ENCODE assay signal across 8 cellular contexts in the genomic region with DNA sequence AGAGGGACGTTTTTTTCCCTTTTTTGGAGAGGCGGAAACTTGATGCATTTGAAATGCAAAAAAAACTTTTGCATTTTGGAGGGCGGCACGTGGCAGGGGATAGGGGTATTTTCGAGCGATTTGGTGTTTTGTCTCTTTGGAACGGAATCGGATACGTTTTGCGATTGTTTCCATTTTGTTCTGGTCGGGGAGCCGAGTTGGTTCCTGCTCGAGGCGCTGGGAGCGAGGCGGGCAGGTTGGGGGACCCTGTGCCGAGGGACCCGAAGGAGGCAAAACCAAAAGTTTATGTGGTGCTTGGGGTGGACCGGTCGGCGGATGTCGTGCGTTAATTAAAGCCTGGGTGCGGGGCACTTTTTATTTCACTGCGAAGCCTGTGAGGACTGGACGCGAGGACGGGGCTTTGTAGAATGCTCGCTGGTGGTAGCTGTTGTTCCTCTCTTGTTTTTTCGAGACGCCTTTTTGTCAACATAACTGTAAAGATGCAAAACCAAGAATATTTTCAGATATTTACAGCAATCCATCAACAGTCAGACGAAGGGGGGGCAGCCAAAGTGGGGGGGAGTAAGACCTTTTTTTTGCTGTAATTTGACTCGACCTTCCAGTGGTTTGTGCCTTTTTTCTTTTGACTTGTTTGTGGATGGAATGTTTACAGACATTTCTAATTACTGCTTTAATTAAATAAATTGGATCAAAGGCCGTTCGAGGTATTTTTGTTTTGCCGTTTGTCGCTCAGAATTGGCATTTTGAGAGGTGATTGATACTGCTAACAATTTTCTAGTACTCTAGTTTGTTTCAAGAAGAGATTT. TPM values are rescaled to one million over a fixed set of nuclear protein-coding genes. Genes with fewer than 3 reads are reported as not detected.
DNase-seq lines count a peak whose midpoint lies in the region; ATAC-seq, FAIRE-seq and TF ChIP-seq lines count a peak whose summit lies in the region.

No MANE protein-coding gene starts in this region.

- H3K27ac ChIP-seq in 22Rv1 (peak overlapping the region; percentile 98), ovary (peak overlapping the region; percentile 95 to 99), vagina (peak overlapping the region; percentile 100)

- ATAC-seq in HG03025 (IDR thresholded peaks at IDR 0.05; ENCODE audit: low FRiP score, unreplicated experiment): peak; percentile 3

- CTCF ChIA-PET in activated naive CD4-positive, alpha-beta T cell treated with anti-CD3 and anti-CD28 coated beads, Interleukin-2, amount 10 ng/mL, durations not matched to agents 7 days and 5 days (lab: Charles Lee): interaction anchor here (1.2 to 3.8 kb wide), 2 partner anchors 64 to 135 kb away, joined by 3 to 13 read pairs; partner anchors contain the start of gene SDE2

- peak overlapping the region; percentile 100 for H3K27ac Mint-ChIP-seq in activated naive CD4-positive, alpha-beta T cell treated with anti-CD3 and anti-CD28 coated beads, Interleukin-2, amount 10 ng/mL, durations not matched to agents 7 days and 5 days
- H3K27ac Mint-ChIP-seq in glutamatergic neuron (ENCODE audit: unreplicated experiment): peak overlapping the region; percentile 98

- peaks cover 49% of the 10 kb centered on the region for H3K4me1 Mint-ChIP-seq in activated naive CD4-positive, alpha-beta T cell treated with anti-CD3 and anti-CD28 coated beads, Interleukin-2, amount 10 ng/mL, durations not matched to agents 7 days and 5 days
- H3K4me1 Mint-ChIP-seq in glutamatergic neuron (ENCODE audit: low read depth, unreplicated experiment): peaks cover 35% of the 10 kb centered on the region

- DNase-seq in GM12892 (ENCODE audit: insufficient read length) (no peak), glutamatergic neuron (peak; percentile 40), ovary (peak; percentile 56 to 69 (median 65)), vagina (ENCODE audit: extremely low spot score in 2 of 2) (peak in 1 of 2 donors; percentile 89)
- DNase-seq in activated naive CD4-positive, alpha-beta T cell treated with anti-CD3 and anti-CD28 coated beads, Interleukin-2, amount 10 ng/mL, durations not matched to agents 7 days and 5 days: peak; percentile 58

- TF ChIP-seq POLR2A in GM12892 (IDR thresholded peaks at IDR 0.05; ENCODE audit: low read depth, low read length) (peak; percentile 41; the same call in 1 of the 2 replicates), ovary (IDR thresholded peaks at IDR 0.05) (no peak), vagina (IDR thresholded peaks at IDR 0.05) (no peak)

- H3K27me3 ChIP-seq in ovary (no peaks in the 10 kb centered on the region), vagina (no peaks in the 10 kb centered on the region)

- H3K4me3 ChIP-seq in ovary (peak overlapping the region; percentile 84), vagina (peak overlapping the region; percentile 58 to 88)

- H3K27me3 Mint-ChIP-seq in activated naive CD4-positive, alpha-beta T cell treated with anti-CD3 and anti-CD28 coated beads, Interleukin-2, amount 10 ng/mL, durations not matched to agents 7 days and 5 days: no peaks in the 10 kb centered on the region
- peaks cover 20% of the 10 kb centered on the region for H3K27me3 Mint-ChIP-seq in glutamatergic neuron (ENCODE audit: unreplicated experiment)

- no peaks in the 10 kb centered on the region for H3K9me3 Mint-ChIP-seq in activated naive CD4-positive, alpha-beta T cell treated with anti-CD3 and anti-CD28 coated beads, Interleukin-2, amount 10 ng/mL, durations not matched to agents 7 days and 5 days
- peaks cover 19% of the 10 kb centered on the region for H3K9me3 Mint-ChIP-seq in glutamatergic neuron (ENCODE audit: unreplicated experiment)

- no peaks in the 10 kb centered on the region for H3K9me3 ChIP-seq in ovary
- H3K9me3 ChIP-seq in vagina: no peaks in the 10 kb centered on the region

- peak; percentile 60 for FAIRE-seq in GM12892 (lab: Jason Lieb, UNC)

- peaks cover 3% of the 10 kb centered on the region for H3K4me1 ChIP-seq in ovary (ENCODE audit: insufficient read depth)
- H3K4me1 ChIP-seq in vagina: peaks cover 59% of the 10 kb centered on the region

- H3K4me3 Mint-ChIP-seq in activated naive CD4-positive, alpha-beta T cell treated with anti-CD3 and anti-CD28 coated beads, Interleukin-2, amount 10 ng/mL, durations not matched to agents 7 days and 5 days: peak overlapping the region; percentile 100
- peak overlapping the region; percentile 93 for H3K4me3 Mint-ChIP-seq in glutamatergic neuron (ENCODE audit: unreplicated experiment)

- no peak for TF ChIP-seq EP300 in ovary (IDR thresholded peaks at IDR 0.05)

- peaks cover 55% of the 10 kb centered on the region for H3K36me3 Mint-ChIP-seq in activated naive CD4-positive, alpha-beta T cell treated with anti-CD3 and anti-CD28 coated beads, Interleukin-2, amount 10 ng/mL, durations not matched to agents 7 days and 5 days
- peaks cover under 1% of the 10 kb centered on the region for H3K36me3 Mint-ChIP-seq in glutamatergic neuron (ENCODE audit: unreplicated experiment)

- intact Hi-C loops in ovary (cut with DNase I) (loop anchor here in 2 of 4 donors (2.0 to 10.0 kb wide), 5 partner anchors 59 to 411 kb away; partner anchors contain the start of genes SDE2 (in 2 of the 2) and ENAH (in 1 of the 2)), vagina (cut with DNase I) (loop anchor here (2.0 to 10.0 kb wide), 3 partner anchors 57 to 121 kb away; partner anchors contain the start of gene ACBD3)

- H3K36me3 ChIP-seq in ovary (no peaks in the 10 kb centered on the region), vagina (peaks cover 0 to 29% of the 10 kb centered on the region in 2 donors)

- 0% methylated on average over 37 of the region's 37 CpGs for WGBS in ovary, 3 donors

- no peak for TF ChIP-seq CTCF in 22Rv1 (IDR thresholded peaks at IDR 0.05)
- TF ChIP-seq CTCF in glutamatergic neuron (IDR thresholded peaks at IDR 0.05; ENCODE audit: partially characterized antibody, unreplicated experiment): no peak
- no peak for TF ChIP-seq CTCF in ovary (IDR thresholded peaks at IDR 0.05)
- TF ChIP-seq CTCF in vagina (IDR thresholded peaks at IDR 0.05): no peak

TF ChIP-seq in PFSK-1, 5 proteins besides CTCF, POLR2A, EP300 and RAD21:
- TF ChIP-seq REST (IDR thresholded peaks at IDR 0.05; ENCODE audit: insufficient read depth in 1 of 2, low read depth in 2 of 2, low read length in 2 of 2) (no peak), FOXP2 (optimal IDR thresholded peaks at IDR 0.05; ENCODE audit: borderline replicate concordance, extremely low read depth, extremely low read length, insufficient read depth) (no peak), TAF1 (IDR thresholded peaks at IDR 0.05; ENCODE audit: borderline replicate concordance, insufficient read depth, low read length) (peak; percentile 52; the same call in 1 of the 2 replicates), SIN3A (IDR thresholded peaks at IDR 0.05; ENCODE audit: borderline replicate concordance, insufficient read depth, low read length) (0 out of 2 replicates have a peak, but pooled peaks have one; percentile 4), POLR2AphosphoS5 (IDR thresholded peaks at IDR 0.05; ENCODE audit: low read depth, low read length) (no peak)

RNA-seq across cellular contexts. Expression of gene H3-3A, which starts 1.0 kb away (rescaled TPM):
- 266 TPM for polyA plus RNA-seq in GM12892 (2012; ENCODE audit: missing spikeins)
- 166 TPM for polyA plus RNA-seq in PFSK-1 (2012; ENCODE audit: insufficient read length, low read depth)
- total RNA-seq in glutamatergic neuron (ENCODE audit: unreplicated experiment) (1,150 TPM), ovary (100 to 1,000 TPM; 266 to 526 (median 420) TPM), vagina (263 TPM)
- polyA plus RNA-seq in ovary: 100 to 1,000 TPM; 500 to 590 TPM
